ENCODE assay signal across 12 cellular contexts in genomic region chr1:232142403-232143314, GRCh38.
DNase-seq lines count a peak whose midpoint lies in the region; ATAC-seq and TF ChIP-seq lines count a peak whose summit lies in the region.
"Had no signal": no experiment of that assay in that cellular context is flagged by ENCODE, and none has a peak within 500 bp of the region (broad histone marks: within the 10 kb centered on the region; RNA-seq: fewer than 3 reads in every experiment).

No MANE protein-coding gene starts in this region.

- peaks cover 15% of the 10 kb centered on the region for H3K9me3 ChIP-seq in WERI-Rb-1 (ENCODE audit: severe bottlenecking)

- peak; percentile 23 for DNase-seq in Ammon's horn (ENCODE audit: low spot score)
- DNase-seq in SK-MEL-5 (ENCODE audit: low read depth, low spot score): peak; percentile 93
- peak; percentile 38 for DNase-seq in fibroblast of the conjunctiva (ENCODE audit: low read depth)
- no peak for DNase-seq in omental fat pad (ENCODE audit: low spot score)
- DNase-seq in left lobe of liver (ENCODE audit: low spot score): no peak
- DNase-seq in WERI-Rb-1: no peak
- DNase-seq: activated CD4-positive, alpha-beta memory T cell treated with anti-CD3 and anti-CD28 coated beads, Interleukin-2, amount 10 ng/mL, durations not matched to agents 7 days and 5 days; COR-L47; glutamatergic neuron; stimulated activated CD4-positive, alpha-beta T cell treated with anti-CD3 and anti-CD28 coated beads, Interleukin-2, amount 100 ng/mL, for 48 hours had no signal

- in situ Hi-C loops in SK-MEL-5 (cut with HindIII; ENCODE audit: low pct_unique_long_range_greater_than_20kb, low sequenced_read_pairs): no loop called here

- no peak overlapping the region for H3K4me3 ChIP-seq in WERI-Rb-1 (ENCODE audit: low read depth, low read length)

- H3K27me3 ChIP-seq in WERI-Rb-1 (ENCODE audit: insufficient read depth, low read depth, severe bottlenecking): peaks cover 3% of the 10 kb centered on the region

- H3K27ac ChIP-seq in WERI-Rb-1: no peak overlapping the region

- no peak for TF ChIP-seq CTCF in omental fat pad (IDR thresholded peaks at IDR 0.05)
- TF ChIP-seq CTCF in WERI-Rb-1 (IDR thresholded peaks at IDR 0.05; ENCODE audit: low read depth, low read length): no peak

- H3K36me3 ChIP-seq in WERI-Rb-1: no peaks in the 10 kb centered on the region

- ATAC-seq in omental fat pad (ENCODE audit: low FRiP score): peak; percentile 95
- ATAC-seq in GM21381 (IDR thresholded peaks at IDR 0.05; ENCODE audit: unreplicated experiment): no peak
- no peak for ATAC-seq in left lobe of liver
- ATAC-seq in GM18909 (IDR thresholded peaks at IDR 0.05; ENCODE audit: poor library complexity, unreplicated experiment): no peak

Comparison
In these comparisons a context has a peak if more than half of its experiments do, and no peak if none do; other contexts are left out.
1. DNase-seq: peak in Ammon's horn (single experiment), SK-MEL-5 (single experiment) and fibroblast of the conjunctiva (single experiment); none in omental fat pad (single experiment), left lobe of liver (single experiment) and WERI-Rb-1 (single experiment).